20 cellular contexts compared by ENCODE assay signal in the genomic region with DNA sequence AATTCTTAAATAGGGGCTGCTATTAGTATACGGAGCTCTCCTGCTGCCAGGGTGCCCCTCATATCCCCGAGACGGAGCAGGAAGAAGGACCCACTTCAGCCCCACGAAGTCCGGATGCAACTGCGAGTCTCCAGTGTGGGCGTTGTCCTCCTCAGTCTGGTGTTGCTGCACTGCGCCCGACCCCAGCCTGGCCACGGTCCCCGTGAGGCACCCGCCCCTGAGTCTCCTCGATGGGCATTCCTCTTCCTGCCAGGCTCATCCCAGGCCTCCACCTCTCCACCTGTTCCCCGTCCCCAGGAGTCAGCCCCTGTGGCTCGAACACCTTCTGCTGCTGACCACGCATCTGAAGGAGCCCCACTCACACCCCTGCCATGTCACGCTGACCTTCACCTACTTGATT.
"Had no signal": no experiment of that assay in that cellular context is flagged by ENCODE, and none has a peak within 500 bp of the region (broad histone marks: within the 10 kb centered on the region; RNA-seq: fewer than 3 reads in every experiment).

No MANE protein-coding gene starts in this region.

- H3K27me3 ChIP-seq: ascending aorta, cardiac muscle cell, SJSA1 had no signal

- H3K4me1 ChIP-seq: ascending aorta, SJSA1 had no signal

- H3K27ac ChIP-seq: ascending aorta, cardiac muscle cell, SJSA1 had no signal

- H3K9me3 ChIP-seq: ascending aorta, SJSA1, SK-N-SH had no signal

- DNase-seq: activated CD4-positive, alpha-beta T cell treated with anti-CD3 and anti-CD28 coated beads, Interleukin-2, amount 10 ng/mL, durations not matched to agents 7 days and 5 days; activated CD8-positive, alpha-beta memory T cell treated with anti-CD3 and anti-CD28 coated beads, Interleukin-2, amount 10 ng/mL, durations not matched to agents 7 days and 5 days; activated effector memory CD4-positive, alpha-beta T cell treated with Interleukin-2 at 50 U/mL for 16 hours; activated naive CD4-positive, alpha-beta T cell; activated naive CD4-positive, alpha-beta T cell treated with anti-CD3 and anti-CD28 coated beads, Interleukin-2, amount 50 U/mL, for 16 hours; amygdala; MV-4-11; NCI-H1092; NCI-H1436 treated with DMSO at 0.1 percent for 48 hours; NCI-H1694 treated with DMSO at 0.1 percent for 48 hours; NCI-H2029; NCI-H345; NCI-H524 treated with DMSO at 0.1 percent for 48 hours; SHP77; SK-N-SH had no signal

- H3K4me3 ChIP-seq: ascending aorta, cardiac muscle cell, SJSA1 had no signal

- H3K9ac ChIP-seq: SK-N-SH had no signal

- H3K4me2 ChIP-seq: SK-N-SH had no signal

- ATAC-seq: activated CD4-positive, CD25-positive, alpha-beta regulatory T cell treated with anti-CD3 and anti-CD28 coated beads, Interleukin-2, amount 50 U/mL, for 24 hours; activated CD8-positive, alpha-beta memory T cell treated with anti-CD3 and anti-CD28 coated beads, Interleukin-2, amount 10 ng/mL, durations not matched to agents 7 days and 5 days had no signal

- H3K36me3 ChIP-seq: ascending aorta, cardiac muscle cell, SJSA1 had no signal

- FAIRE-seq: TTC549 had no signal
